In genomic region chr7:85947767-85948166, GRCh38 we compare ENCODE assay signal across 29 cellular contexts.
A peak's percentile ranks its signal among the peaks of the same experiment; 100 is the strongest.
DNase-seq lines count a peak whose midpoint lies in the region; ATAC-seq, FAIRE-seq and TF ChIP-seq lines count a peak whose summit lies in the region.
"Had no signal": no experiment of that assay in that cellular context is flagged by ENCODE, and none has a peak within 500 bp of the region (broad histone marks: within the 10 kb centered on the region; RNA-seq: fewer than 3 reads in every experiment).

No MANE protein-coding gene starts in this region.

- TF ChIP-seq RAD21 in K562 (CRISPR knock-in tag; conservative IDR thresholded peaks at IDR 0.05 in 1 of 2, IDR thresholded peaks at IDR 0.05 in 1 of 2) = no peak

- CTCF ChIA-PET in K562 (lab: Yijun Ruan, JAX; ENCODE audit: low intra/inter-chr PET ratio) = no interaction called here

- POLR2A ChIA-PET in K562 (lab: Yijun Ruan, JAX) = no interaction called here

- no peaks in the 10 kb centered on the region for H3K9me3 ChIP-seq in K562 (replicated peaks; ENCODE audit: control insufficient read depth, insufficient read depth, low read depth, low read length)
- H3K9me3 ChIP-seq: A549, BE2C had no signal

- no TSS peak for BruUV-seq in K562 (replicated peaks; lab: Mats Ljungman, UMichigan)

- FAIRE-seq in K562 (lab: Jason Lieb, UNC) = no peak
- FAIRE-seq: A204.1, A549, D721Med had no signal

- H4K20me1 ChIP-seq in K562 (replicated peaks; ENCODE audit: control insufficient read depth, insufficient read depth, low read length) = no peaks in the 10 kb centered on the region
- H4K20me1 ChIP-seq: BLaER1; BLaER1 treated with 17β-estradiol and CSF1 and Interleukin-3, amounts not matched to agents 10 nM and 100 nM had no signal

- DNase-seq in K562 (ENCODE audit: extremely low read depth in 1 of 4, low spot score in 3 of 4) (no peak), mesenteric fat pad (ENCODE audit: low spot score) (no peak)
- DNase-seq: 8988T; ACHN; AML-193; BE2C; C1 segment of cervical spinal cord; Caco-2; Calu3; CD4-positive, alpha-beta memory T cell; CD4-positive, alpha-beta T cell; CD4-positive, CD25-positive, alpha-beta regulatory T cell; CD8-positive, alpha-beta memory T cell; CD8-positive, alpha-beta T cell; COR-L47; DMS 273 treated with DMSO at 0.1 percent for 48 hours; DMS153; DMS53; DMS79; DMS79 treated with DMSO at 0.1 percent for 48 hours; DND-41; EL had no signal

- intact Hi-C loops in K562 (cut with micrococcal nuclease) = no loop called here

- H3K4me1 ChIP-seq in K562 (replicated peaks in 1 of 2; ENCODE audit: control insufficient read depth in 2 of 2, insufficient read depth in 2 of 2, low read length in 2 of 2) = no peaks in the 10 kb centered on the region
- H3K4me1 ChIP-seq: A549; BE2C; BLaER1; BLaER1 treated with 17β-estradiol and CSF1 and Interleukin-3, amounts not matched to agents 10 nM and 100 nM; Caco-2 had no signal

- TF ChIP-seq POLR2A in K562 (conservative IDR thresholded peaks at IDR 0.05) = no peak

- H2AFZ ChIP-seq in K562 (ENCODE audit: low read depth, low read length) = no peak overlapping the region

- in situ Hi-C loops in K562 (cut with MboI) = no loop called here

- no peak for TF ChIP-seq CTCF in K562 (IDR thresholded peaks at IDR 0.05 in 2 of 3, conservative IDR thresholded peaks at IDR 0.05 in 1 of 3; ENCODE audit: insufficient read depth in 2 of 3, low read depth in 1 of 3, low read length in 3 of 3)

- no peak for ATAC-seq in K562
- ATAC-seq: A549; CD8-positive, alpha-beta T cell had no signal

- no peak overlapping the region for H3K9ac ChIP-seq in K562 (ENCODE audit: insufficient read depth in 1 of 2, low read depth in 2 of 2, low read length in 2 of 2)
- H3K9ac ChIP-seq: BLaER1; BLaER1 treated with 17β-estradiol and CSF1 and Interleukin-3, amounts not matched to agents 10 nM and 100 nM had no signal

- H3K4me3 ChIP-seq in K562 = no peak overlapping the region
- H3K4me3 ChIP-seq: A549; BLaER1; BLaER1 treated with 17β-estradiol and CSF1 and Interleukin-3, amounts not matched to agents 10 nM and 100 nM had no signal

- H3K4me2 ChIP-seq in K562 (ENCODE audit: insufficient read depth, low read length) = no peak overlapping the region
- H3K4me2 ChIP-seq: A549; BLaER1; BLaER1 treated with 17β-estradiol and CSF1 and Interleukin-3, amounts not matched to agents 10 nM and 100 nM had no signal

- no peaks in the 10 kb centered on the region for H3K79me2 ChIP-seq in K562 (ENCODE audit: control insufficient read depth, insufficient read depth, low read length)

- H3K36me3 ChIP-seq in K562 (ENCODE audit: control insufficient read depth, insufficient read depth, low read length) = no peaks in the 10 kb centered on the region
- H3K36me3 ChIP-seq: BE2C; BLaER1; BLaER1 treated with 17β-estradiol and CSF1 and Interleukin-3, amounts not matched to agents 10 nM and 100 nM had no signal

- H3K9me1 ChIP-seq in K562 (ENCODE audit: control insufficient read depth, insufficient read depth, low read length) = no peaks in the 10 kb centered on the region

- no peaks in the 10 kb centered on the region for H3K27me3 ChIP-seq in K562 (ENCODE audit: control insufficient read depth in 2 of 2, insufficient read depth in 2 of 2, low read length in 2 of 2)
- H3K27me3 ChIP-seq: BE2C; BLaER1; BLaER1 treated with 17β-estradiol and CSF1 and Interleukin-3, amounts not matched to agents 10 nM and 100 nM had no signal

- H3K27ac ChIP-seq in K562 (ENCODE audit: extremely low read depth, low read depth, low read length) = no peak overlapping the region
- H3K27ac ChIP-seq: 22Rv1; A549; BLaER1; BLaER1 treated with 17β-estradiol and CSF1 and Interleukin-3, amounts not matched to agents 10 nM and 100 nM; C4-2B had no signal

- TF ChIP-seq EP300 in K562 (IDR thresholded peaks at IDR 0.05; ENCODE audit: low read length) = no peak

TF ChIP-seq in K562, 482 proteins besides CTCF, POLR2A, EP300 and RAD21:
- no peak for TF ChIP-seq ZC3H4 (CRISPR knock-in tag; IDR thresholded peaks at IDR 0.05; ENCODE audit: borderline replicate concordance)
- TF ChIP-seq RHOXF2B (CRISPR knock-in tag; conservative IDR thresholded peaks at IDR 0.05) = no peak
- TF ChIP-seq ZNF354B (CRISPR knock-in tag; IDR thresholded peaks at IDR 0.05) = peak; percentile 66; the same call in 1 of the 2 replicates
- TF ChIP-seq ZNF507 (tag; conservative IDR thresholded peaks at IDR 0.05) = peak; percentile 92
